Comparison of ENCODE assay signal across 13 cellular contexts in genomic region chr4:2965262-2965661, GRCh38. TPM values are rescaled to one million over a fixed set of nuclear protein-coding genes. Genes with fewer than 3 reads are reported as not detected.
DNase-seq lines count a peak whose midpoint lies in the region; ATAC-seq and TF ChIP-seq lines count a peak whose summit lies in the region.
"Had no signal": no experiment of that assay in that cellular context is flagged by ENCODE, and none has a peak within 500 bp of the region (broad histone marks: within the 10 kb centered on the region; RNA-seq: fewer than 3 reads in every experiment).

No MANE protein-coding gene starts in this region.

- ATAC-seq in T-helper 17 cell (no peak), HG02623 (IDR thresholded peaks at IDR 0.05; ENCODE audit: unreplicated experiment) (no peak)
- ATAC-seq: body of pancreas had no signal

- no peak overlapping the region for H3K27ac Mint-ChIP-seq in activated naive CD8-positive, alpha-beta T cell
- H3K27ac Mint-ChIP-seq in activated naive CD8-positive, alpha-beta T cell treated with anti-CD3 and anti-CD28 coated beads for 36 hours, result no peak overlapping the region
- H3K27ac Mint-ChIP-seq in T-helper 17 cell (no peak overlapping the region), glutamatergic neuron (ENCODE audit: unreplicated experiment) (no peak overlapping the region)

- no peaks in the 10 kb centered on the region for H3K9me3 Mint-ChIP-seq in activated naive CD8-positive, alpha-beta T cell (ENCODE audit: low read depth)
- no peaks in the 10 kb centered on the region for H3K9me3 Mint-ChIP-seq in activated naive CD8-positive, alpha-beta T cell treated with anti-CD3 and anti-CD28 coated beads for 36 hours
- H3K9me3 Mint-ChIP-seq in glutamatergic neuron (ENCODE audit: unreplicated experiment), result peaks cover 10% of the 10 kb centered on the region

- DNase-seq in activated naive CD8-positive, alpha-beta T cell treated with anti-CD3 and anti-CD28 coated beads for 36 hours, result no peak
- DNase-seq in T-helper 17 cell (no peak), glutamatergic neuron (no peak), islet precursor cell (no peak), HuH-7 (ENCODE audit: low spot score) (no peak)
- DNase-seq in stimulated activated CD8-positive, alpha-beta memory T cell treated with anti-CD3 and anti-CD28 coated beads, Interleukin-4, amount 100 ng/mL, for 48 hours, result peak; percentile 20
- DNase-seq: body of pancreas, NCI-H1105 treated with DMSO at 0.1 percent for 48 hours, transverse colon had no signal

- no peak for TF ChIP-seq CTCF in glutamatergic neuron (IDR thresholded peaks at IDR 0.05; ENCODE audit: partially characterized antibody, unreplicated experiment)

- H3K36me3 Mint-ChIP-seq in activated naive CD8-positive, alpha-beta T cell, result peaks cover 2% of the 10 kb centered on the region
- peaks cover 12% of the 10 kb centered on the region for H3K36me3 Mint-ChIP-seq in activated naive CD8-positive, alpha-beta T cell treated with anti-CD3 and anti-CD28 coated beads for 36 hours
- H3K36me3 Mint-ChIP-seq in T-helper 17 cell (ENCODE audit: low read depth), result no peaks in the 10 kb centered on the region
- H3K36me3 Mint-ChIP-seq in glutamatergic neuron (ENCODE audit: unreplicated experiment), result no peaks in the 10 kb centered on the region

- H3K4me3 Mint-ChIP-seq in activated naive CD8-positive, alpha-beta T cell, result peak overlapping the region; percentile 95
- no peak overlapping the region for H3K4me3 Mint-ChIP-seq in activated naive CD8-positive, alpha-beta T cell treated with anti-CD3 and anti-CD28 coated beads for 36 hours
- H3K4me3 Mint-ChIP-seq in T-helper 17 cell, result peak overlapping the region; percentile 91
- peak overlapping the region; percentile 99 for H3K4me3 Mint-ChIP-seq in glutamatergic neuron (ENCODE audit: unreplicated experiment)

- peaks cover 15% of the 10 kb centered on the region for H3K4me1 Mint-ChIP-seq in activated naive CD8-positive, alpha-beta T cell (ENCODE audit: low read depth)
- H3K4me1 Mint-ChIP-seq in activated naive CD8-positive, alpha-beta T cell treated with anti-CD3 and anti-CD28 coated beads for 36 hours, result peaks cover 14% of the 10 kb centered on the region
- H3K4me1 Mint-ChIP-seq in T-helper 17 cell, result peaks cover 20% of the 10 kb centered on the region
- H3K4me1 Mint-ChIP-seq in glutamatergic neuron (ENCODE audit: low read depth, unreplicated experiment), result peaks cover 15% of the 10 kb centered on the region

- H3K27me3 Mint-ChIP-seq in activated naive CD8-positive, alpha-beta T cell, result no peaks in the 10 kb centered on the region
- H3K27me3 Mint-ChIP-seq in activated naive CD8-positive, alpha-beta T cell treated with anti-CD3 and anti-CD28 coated beads for 36 hours, result no peaks in the 10 kb centered on the region
- no peaks in the 10 kb centered on the region for H3K27me3 Mint-ChIP-seq in T-helper 17 cell
- peaks cover 9% of the 10 kb centered on the region for H3K27me3 Mint-ChIP-seq in glutamatergic neuron (ENCODE audit: unreplicated experiment)

- no peaks in the 10 kb centered on the region for H3K9me3 ChIP-seq in T-helper 17 cell (ENCODE audit: control insufficient read depth, low read length, poor library complexity, severe bottlenecking)
- H3K9me3 ChIP-seq: body of pancreas, prostate gland, SJSA1, transverse colon had no signal

RNA-seq across cellular contexts. Expression of gene GRK4, which starts 1.9 kb away (rescaled TPM):
- total RNA-seq in activated naive CD8-positive, alpha-beta T cell treated with anti-CD3 and anti-CD28 coated beads for 36 hours, result 1 to 10 TPM; 2.6 to 3.2 TPM
- total RNA-seq in T-helper 17 cell (1 to 10 TPM; 1.7 to 3.6 TPM), glutamatergic neuron (ENCODE audit: unreplicated experiment) (34.5 TPM)

RNA-seq across cellular contexts. Expression of gene NOP14, which starts 2.1 kb away (rescaled TPM):
- total RNA-seq in activated naive CD8-positive, alpha-beta T cell treated with anti-CD3 and anti-CD28 coated beads for 36 hours, result 100 to 1,000 TPM in 1 of 2 experiments, 10 to 100 TPM in 1; 99.1 to 102 TPM
- total RNA-seq in T-helper 17 cell, result 10 to 100 TPM; 32.8 to 34.0 TPM
- total RNA-seq in glutamatergic neuron (ENCODE audit: unreplicated experiment), result 17.2 TPM
